8 cellular contexts compared by ENCODE assay signal in the genomic region with DNA sequence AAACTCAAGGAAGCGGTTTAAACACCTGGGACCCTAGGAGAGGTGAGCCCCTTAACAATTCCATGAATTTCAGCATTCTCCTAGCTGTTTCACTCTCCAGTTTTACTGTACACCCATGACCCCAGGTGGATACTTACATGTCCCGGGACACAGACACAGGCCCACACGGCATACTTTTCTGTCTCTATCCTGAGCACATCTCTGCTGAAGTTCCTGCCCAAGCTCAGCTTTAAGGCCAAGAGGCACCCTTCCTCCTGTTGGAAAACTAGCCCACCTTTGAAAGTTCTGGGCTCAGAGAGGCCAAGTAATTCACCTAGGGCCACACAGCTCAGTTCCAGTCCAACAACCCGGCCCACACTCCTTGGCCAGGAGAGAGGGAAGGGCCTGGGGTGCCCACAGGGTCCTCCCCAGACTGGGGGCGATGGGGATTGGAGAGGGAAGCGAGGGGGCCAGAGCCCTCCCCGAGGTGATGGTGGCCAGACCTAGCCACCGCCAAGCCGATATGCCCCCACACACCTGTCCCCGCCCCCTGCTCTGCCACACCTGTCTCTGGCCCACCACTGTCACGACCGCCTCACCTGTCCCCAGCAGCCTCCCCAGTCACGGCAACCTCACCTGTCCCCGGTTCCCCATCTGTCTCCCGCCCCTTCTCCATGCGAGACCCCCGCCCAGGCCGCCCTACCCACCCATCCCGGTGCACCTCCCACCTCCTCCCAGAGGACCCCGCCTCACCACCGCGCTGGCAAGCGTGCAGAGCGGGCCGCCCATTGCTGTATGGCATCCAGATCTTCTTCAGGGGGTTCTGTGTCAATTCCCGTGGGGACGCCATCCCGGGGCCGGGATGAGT. TPM values are rescaled to one million over a fixed set of nuclear protein-coding genes. Genes with fewer than 3 reads are reported as not detected.
DNase-seq lines count a peak whose midpoint lies in the region; ATAC-seq and TF ChIP-seq lines count a peak whose summit lies in the region.

No MANE protein-coding gene starts in this region.

- H3K4me3 ChIP-seq in left lung (peak overlapping the region; percentile 30 to 60), tibial artery (peak overlapping the region; percentile 57 to 67)

- no peaks in the 10 kb centered on the region for H3K36me3 ChIP-seq in left lung
- H3K36me3 ChIP-seq in tibial artery, result no peaks in the 10 kb centered on the region

- peaks cover 0 to 1% of the 10 kb centered on the region in 2 donors for H3K36me3 Mint-ChIP-seq in activated T-cell treated with anti-CD3 and anti-CD28 coated beads, Interleukin-2, amount 50 U/mL, for 72 hours (ENCODE audit: insufficient read depth in 2 of 2)
- peaks cover 6% of the 10 kb centered on the region for H3K36me3 Mint-ChIP-seq in activated naive CD8-positive, alpha-beta T cell treated with anti-CD3 and anti-CD28 coated beads for 36 hours

- ATAC-seq in activated T-cell treated with anti-CD3 and anti-CD28 coated beads, Interleukin-2, amount 50 U/mL, for 72 hours (replicated peaks in 1 of 2), result no peak
- ATAC-seq in left lung (no peak), HG02973 (IDR thresholded peaks at IDR 0.05; ENCODE audit: unreplicated experiment) (no peak)

- H3K27ac ChIP-seq in left lung, result peak overlapping the region in 1 of 2 donors; percentile 87
- peak overlapping the region; percentile 72 to 75 for H3K27ac ChIP-seq in tibial artery

- H3K4me1 Mint-ChIP-seq in activated T-cell treated with anti-CD3 and anti-CD28 coated beads, Interleukin-2, amount 50 U/mL, for 72 hours (ENCODE audit: low read depth), result peaks cover 38% of the 10 kb centered on the region
- peaks cover 20% of the 10 kb centered on the region for H3K4me1 Mint-ChIP-seq in activated naive CD8-positive, alpha-beta T cell treated with anti-CD3 and anti-CD28 coated beads for 36 hours

- no peaks in the 10 kb centered on the region for H3K27me3 ChIP-seq in left lung
- no peaks in the 10 kb centered on the region for H3K27me3 ChIP-seq in tibial artery

- H3K9me3 Mint-ChIP-seq in activated T-cell treated with anti-CD3 and anti-CD28 coated beads, Interleukin-2, amount 50 U/mL, for 72 hours, result no peaks in the 10 kb centered on the region
- no peaks in the 10 kb centered on the region for H3K9me3 Mint-ChIP-seq in activated naive CD8-positive, alpha-beta T cell treated with anti-CD3 and anti-CD28 coated beads for 36 hours

- DNase-seq in activated T-cell treated with anti-CD3 and anti-CD28 coated beads, Interleukin-2, amount 50 U/mL, for 72 hours, result peak in 1 of 2 donors; percentile 12
- DNase-seq in activated T-cell treated with anti-CD3 and anti-CD28 coated beads for 4 hours (no peak), left lung (no peak), tibial artery (peak in 1 of 2 donors; percentile 27), GF-D8 (lab: John Stamatoyannopoulos, UW) (no peak)
- no peak for DNase-seq in activated naive CD8-positive, alpha-beta T cell treated with anti-CD3 and anti-CD28 coated beads for 36 hours
- no peak for DNase-seq in stimulated activated CD4-positive, alpha-beta T cell treated with anti-CD3 and anti-CD28 coated beads, Interleukin-15, amount 100 ng/mL, for 24 hours

- H3K27ac Mint-ChIP-seq in activated T-cell treated with anti-CD3 and anti-CD28 coated beads, Interleukin-2, amount 50 U/mL, for 72 hours, result no peak overlapping the region
- peak overlapping the region; percentile 88 for H3K27ac Mint-ChIP-seq in activated naive CD8-positive, alpha-beta T cell treated with anti-CD3 and anti-CD28 coated beads for 36 hours

- H3K27me3 Mint-ChIP-seq in activated T-cell treated with anti-CD3 and anti-CD28 coated beads, Interleukin-2, amount 50 U/mL, for 72 hours (ENCODE audit: low read depth), result peaks cover 9% of the 10 kb centered on the region
- H3K27me3 Mint-ChIP-seq in activated naive CD8-positive, alpha-beta T cell treated with anti-CD3 and anti-CD28 coated beads for 36 hours, result no peaks in the 10 kb centered on the region

- H3K4me1 ChIP-seq in left lung, result peaks cover 10 to 92% of the 10 kb centered on the region in 2 donors
- peaks cover 0 to 52% (median 37%) of the 10 kb centered on the region in 4 donors for H3K4me1 ChIP-seq in tibial artery

- peak overlapping the region; percentile 87 to 97 for H3K4me3 Mint-ChIP-seq in activated T-cell treated with anti-CD3 and anti-CD28 coated beads, Interleukin-2, amount 50 U/mL, for 72 hours
- H3K4me3 Mint-ChIP-seq in activated naive CD8-positive, alpha-beta T cell treated with anti-CD3 and anti-CD28 coated beads for 36 hours, result peak overlapping the region; percentile 85

- intact Hi-C loops in left lung (cut with DNase I), result no loop called here
- intact Hi-C loops in tibial artery (cut with DNase I; ENCODE audit: low total_unique reads), result loop anchor here (5.0 kb wide), 1 partner anchor 36 kb away; no protein-coding TSS in a partner anchor

- TF ChIP-seq CTCF in left lung (IDR thresholded peaks at IDR 0.05), result no peak
- no peak for TF ChIP-seq CTCF in tibial artery (IDR thresholded peaks at IDR 0.05)

- H3K9me3 ChIP-seq in left lung, result no peaks in the 10 kb centered on the region
- no peaks in the 10 kb centered on the region for H3K9me3 ChIP-seq in tibial artery

RNA-seq across cellular contexts. Expression of a gene that starts 0.4 kb away (rescaled TPM):
- total RNA-seq in activated T-cell treated with anti-CD3 and anti-CD28 coated beads, Interleukin-2, amount 50 U/mL, for 72 hours, result 10 to 100 TPM in 1 of 2 donors, 1 to 10 TPM in 1; 8.5 to 18.0 TPM
- 10 to 100 TPM; 33.7 to 36.1 TPM for total RNA-seq in activated naive CD8-positive, alpha-beta T cell treated with anti-CD3 and anti-CD28 coated beads for 36 hours
- total RNA-seq in left lung, result 10 to 100 TPM in 1 of 2 donors, 1 to 10 TPM in 1; 7.8 to 16.1 TPM

RNA-seq across cellular contexts. Expression of a gene that starts 7.4 kb away (rescaled TPM):
- total RNA-seq in activated T-cell treated with anti-CD3 and anti-CD28 coated beads, Interleukin-2, amount 50 U/mL, for 72 hours, result not detected
- total RNA-seq in activated naive CD8-positive, alpha-beta T cell treated with anti-CD3 and anti-CD28 coated beads for 36 hours, result not detected
- total RNA-seq in left lung, result under 1 TPM in 1 of 2 donors, not detected in 1; 0.37 TPM

RNA-seq across cellular contexts. Expression of a gene that starts 39.0 kb away (rescaled TPM):
- total RNA-seq in activated T-cell treated with anti-CD3 and anti-CD28 coated beads, Interleukin-2, amount 50 U/mL, for 72 hours, result 1 to 10 TPM; 4.4 to 5.3 TPM
- total RNA-seq in activated naive CD8-positive, alpha-beta T cell treated with anti-CD3 and anti-CD28 coated beads for 36 hours, result 1 to 10 TPM; 1.4 to 1.8 TPM
- total RNA-seq in left lung, result 1 to 10 TPM; 7.2 to 9.2 TPM

RNA-seq across cellular contexts. Expression of a gene that starts 52.2 kb away (rescaled TPM):
- total RNA-seq in activated T-cell treated with anti-CD3 and anti-CD28 coated beads, Interleukin-2, amount 50 U/mL, for 72 hours, result 100 to 1,000 TPM in 1 of 2 donors, 10 to 100 TPM in 1; 69.3 to 101 TPM
- total RNA-seq in activated naive CD8-positive, alpha-beta T cell treated with anti-CD3 and anti-CD28 coated beads for 36 hours, result 10 to 100 TPM; 68.8 to 73.5 TPM
- total RNA-seq in left lung, result 100 to 1,000 TPM; 179 to 206 TPM

RNA-seq across cellular contexts. Expression of a gene that starts 53.3 kb away (rescaled TPM):
- total RNA-seq in activated T-cell treated with anti-CD3 and anti-CD28 coated beads, Interleukin-2, amount 50 U/mL, for 72 hours, result 100 to 1,000 TPM; 205 to 228 TPM
- 100 to 1,000 TPM; 193 to 209 TPM for total RNA-seq in activated naive CD8-positive, alpha-beta T cell treated with anti-CD3 and anti-CD28 coated beads for 36 hours
- total RNA-seq in left lung, result 100 to 1,000 TPM; 148 to 203 TPM
